In genomic region chr3:41138601-41139000, GRCh38 we compare ENCODE assay signal across 14 cellular contexts.
DNase-seq lines count a peak whose midpoint lies in the region; ATAC-seq lines count a peak whose summit lies in the region.
"Had no signal": no experiment of that assay in that cellular context is flagged by ENCODE, and none has a peak within 500 bp of the region (broad histone marks: within the 10 kb centered on the region; RNA-seq: fewer than 3 reads in every experiment).

No MANE protein-coding gene starts in this region.

- H4K12ac ChIP-seq in trophoblast cell (ENCODE audit: low read depth, low read length), result no peak overlapping the region

- H3K9me3 Mint-ChIP-seq in dendritic cell treated with granulocyte-macrophage colony-stimulating factor and Interleukin-4, amounts not matched to agents 40 ng/mL and 50 ng/mL, for 4 days, result no peaks in the 10 kb centered on the region
- H3K9me3 Mint-ChIP-seq in immature natural killer cell, result no peaks in the 10 kb centered on the region
- H3K9me3 Mint-ChIP-seq: HFFc6 had no signal

- DNase-seq in T-helper 17 cell (no peak), trophoblast cell (peak; percentile 51 to 86), NCI-H1930 (lab: John Stamatoyannopoulos, UW) (no peak), NCI-H2081 (lab: John Stamatoyannopoulos, UW) (no peak), immature natural killer cell (no peak)
- DNase-seq: 8988T; C1 segment of cervical spinal cord; CD8-positive, alpha-beta T cell; COR-L47; HCEC 1CT; HFFc6 had no signal

- H3K27ac ChIP-seq in BLaER1 (no peak overlapping the region), trophoblast cell (ENCODE audit: low read depth, low read length) (no peak overlapping the region)

- H3K9me3 ChIP-seq in BLaER1 (no peaks in the 10 kb centered on the region), T-helper 17 cell (ENCODE audit: control insufficient read depth, low read length, poor library complexity, severe bottlenecking) (no peaks in the 10 kb centered on the region), trophoblast cell (ENCODE audit: insufficient read depth, low read depth, low read length) (no peaks in the 10 kb centered on the region)

- H4K8ac ChIP-seq in trophoblast cell (ENCODE audit: low read depth, low read length), result no peak overlapping the region

- H3K14ac ChIP-seq in trophoblast cell (ENCODE audit: low read length), result no peak overlapping the region

- H3K4me1 ChIP-seq in BLaER1, result peaks cover 13% of the 10 kb centered on the region
- H3K4me1 ChIP-seq in trophoblast cell (ENCODE audit: control insufficient read depth in 1 of 2, insufficient read depth in 2 of 2, low read length in 2 of 2), result peaks cover 17 to 30% of the 10 kb centered on the region in 2 experiments

- no peak overlapping the region for H2AK5ac ChIP-seq in trophoblast cell (ENCODE audit: low read length)

- H4K20me1 ChIP-seq in BLaER1, result no peaks in the 10 kb centered on the region

- H3K18ac ChIP-seq in trophoblast cell (ENCODE audit: low read length), result no peak overlapping the region

- intact Hi-C loops in dendritic cell treated with granulocyte-macrophage colony-stimulating factor and Interleukin-4, amounts not matched to agents 40 ng/mL and 50 ng/mL, for 4 days (cut with micrococcal nuclease), result no loop called here

- H3K9ac ChIP-seq in BLaER1 (no peak overlapping the region), trophoblast cell (ENCODE audit: low read length) (no peak overlapping the region)

- H4K91ac ChIP-seq in trophoblast cell (ENCODE audit: low read depth, low read length), result peak overlapping the region; percentile 29

- no peak overlapping the region for H3K4ac ChIP-seq in trophoblast cell (ENCODE audit: low read depth, low read length)

- H3K4me2 ChIP-seq in BLaER1, result peak overlapping the region; percentile 9; the same call in 1 of the 2 replicates
- no peak overlapping the region for H3K4me2 ChIP-seq in trophoblast cell (ENCODE audit: low read length)

- peak overlapping the region; percentile 72 for H3K27ac Mint-ChIP-seq in T-helper 17 cell
- peak overlapping the region; percentile 78 for H3K27ac Mint-ChIP-seq in dendritic cell treated with granulocyte-macrophage colony-stimulating factor and Interleukin-4, amounts not matched to agents 40 ng/mL and 50 ng/mL, for 4 days
- H3K27ac Mint-ChIP-seq in immature natural killer cell, result no peak overlapping the region
- H3K27ac Mint-ChIP-seq: CD8-positive, alpha-beta T cell; HFFc6 had no signal

- no peak overlapping the region for H2AFZ ChIP-seq in trophoblast cell (ENCODE audit: insufficient read depth, low read length, poor library complexity)

- peaks cover 12% of the 10 kb centered on the region for H3K79me1 ChIP-seq in trophoblast cell (ENCODE audit: low read length)

- H3K4me3 ChIP-seq in BLaER1, result no peak overlapping the region
- no peak overlapping the region for H3K4me3 ChIP-seq in trophoblast cell (ENCODE audit: low read depth, low read length)

- WGBS in trophoblast cell (ENCODE audit: extremely low coverage, insufficient coverage, insufficient read length), result no CpG with 5 or more reads among the region's 3 CpGs

- no peaks in the 10 kb centered on the region for H3K36me3 Mint-ChIP-seq in T-helper 17 cell (ENCODE audit: low read depth)
- H3K36me3 Mint-ChIP-seq in dendritic cell treated with granulocyte-macrophage colony-stimulating factor and Interleukin-4, amounts not matched to agents 40 ng/mL and 50 ng/mL, for 4 days (ENCODE audit: low read depth), result no peaks in the 10 kb centered on the region
- no peaks in the 10 kb centered on the region for H3K36me3 Mint-ChIP-seq in immature natural killer cell
- H3K36me3 Mint-ChIP-seq: CD8-positive, alpha-beta T cell had no signal

- H3K79me2 ChIP-seq in trophoblast cell (ENCODE audit: control insufficient read depth, insufficient read depth, low read length, poor library complexity), result no peaks in the 10 kb centered on the region

- no peak for ATAC-seq in T-helper 17 cell
- ATAC-seq: CD8-positive, alpha-beta T cell; HepG2 had no signal

- peak overlapping the region; percentile 38 for H2BK12ac ChIP-seq in trophoblast cell (ENCODE audit: low read length)

- no peaks in the 10 kb centered on the region for H3K27me3 Mint-ChIP-seq in T-helper 17 cell
- H3K27me3 Mint-ChIP-seq in dendritic cell treated with granulocyte-macrophage colony-stimulating factor and Interleukin-4, amounts not matched to agents 40 ng/mL and 50 ng/mL, for 4 days, result peaks cover 2% of the 10 kb centered on the region
- peaks cover 0 to 6% (median 4%) of the 10 kb centered on the region in 3 donors for H3K27me3 Mint-ChIP-seq in immature natural killer cell (ENCODE audit: low read depth in 3 of 3)

- H3K4me1 Mint-ChIP-seq in T-helper 17 cell, result peaks cover 20% of the 10 kb centered on the region
- H3K4me1 Mint-ChIP-seq in dendritic cell treated with granulocyte-macrophage colony-stimulating factor and Interleukin-4, amounts not matched to agents 40 ng/mL and 50 ng/mL, for 4 days (ENCODE audit: low read depth), result peaks cover 60% of the 10 kb centered on the region
- H3K4me1 Mint-ChIP-seq in immature natural killer cell, result no peaks in the 10 kb centered on the region

- H3K4me3 Mint-ChIP-seq in T-helper 17 cell, result no peak overlapping the region
- no peak overlapping the region for H3K4me3 Mint-ChIP-seq in dendritic cell treated with granulocyte-macrophage colony-stimulating factor and Interleukin-4, amounts not matched to agents 40 ng/mL and 50 ng/mL, for 4 days
- no peak overlapping the region for H3K4me3 Mint-ChIP-seq in immature natural killer cell
- H3K4me3 Mint-ChIP-seq: CD8-positive, alpha-beta T cell; HFFc6 had no signal

- no peak overlapping the region for H2BK5ac ChIP-seq in trophoblast cell (ENCODE audit: low read depth, low read length, poor library complexity)

- H3K27me3 ChIP-seq in BLaER1, result no peaks in the 10 kb centered on the region
- H3K27me3 ChIP-seq in trophoblast cell (ENCODE audit: insufficient read depth, low read length), result no peaks in the 10 kb centered on the region

- H2BK120ac ChIP-seq in trophoblast cell (ENCODE audit: insufficient read depth, low read length, poor library complexity), result no peak overlapping the region

- no peak overlapping the region for H3K23ac ChIP-seq in trophoblast cell (ENCODE audit: low read length)

- no peaks in the 10 kb centered on the region for H3K36me3 ChIP-seq in BLaER1
- H3K36me3 ChIP-seq in trophoblast cell (ENCODE audit: control insufficient read depth in 1 of 2, insufficient read depth in 2 of 2, low read length in 2 of 2), result no peaks in the 10 kb centered on the region

Comparison
In these comparisons a context has a peak if more than half of its experiments do, and no peak if none do; other contexts are left out.
1. DNase-seq: peak in trophoblast cell (2 of 2); none in T-helper 17 cell (0 of 3), NCI-H1930 (0 of 2), NCI-H2081 (0 of 2) and immature natural killer cell (0 of 3).
2. H3K27ac Mint-ChIP-seq: peak in T-helper 17 cell (single experiment) and dendritic cell treated with granulocyte-macrophage colony-stimulating factor and Interleukin-4, amounts not matched to agents 40 ng/mL and 50 ng/mL, for 4 days (single experiment); none in immature natural killer cell (0 of 6).